Comparison of ENCODE assay signal across 14 cellular contexts in genomic region chr12:96242597-96242996, GRCh38. TPM values are rescaled to one million over a fixed set of nuclear protein-coding genes. Genes with fewer than 3 reads are reported as not detected.
A peak's percentile ranks its signal among the peaks of the same experiment; 100 is the strongest.
DNase-seq lines count a peak whose midpoint lies in the region; ATAC-seq, FAIRE-seq and TF ChIP-seq lines count a peak whose summit lies in the region.
"Had no signal": no experiment of that assay in that cellular context is flagged by ENCODE, and none has a peak within 500 bp of the region (broad histone marks: within the 10 kb centered on the region; RNA-seq: fewer than 3 reads in every experiment).

No MANE protein-coding gene starts in this region.

- no peak for TF ChIP-seq CTCF in MCF 10A (IDR thresholded peaks at IDR 0.05; ENCODE audit: unreplicated experiment)
- no peak for TF ChIP-seq CTCF in mammary epithelial cell (conservative IDR thresholded peaks at IDR 0.05 in 1 of 2, IDR thresholded peaks at IDR 0.05 in 1 of 2; ENCODE audit: extremely low read depth in 1 of 2, insufficient read depth in 1 of 2, low read depth in 1 of 2, low read length in 2 of 2)
- TF ChIP-seq CTCF in bronchial epithelial cell (IDR thresholded peaks at IDR 0.05; ENCODE audit: insufficient read depth, low read length, severe bottlenecking), result no peak
- TF ChIP-seq CTCF in mucosa of descending colon (IDR thresholded peaks at IDR 0.05), result no peak
- no peak for TF ChIP-seq CTCF in tibial nerve (IDR thresholded peaks at IDR 0.05)
- TF ChIP-seq CTCF in body of pancreas (IDR thresholded peaks at IDR 0.05), result no peak

- CTCF ChIA-PET in MCF 10A (lab: Yijun Ruan, JAX) (interaction anchor here (1.4 kb wide), 1 partner anchor 29 kb away, joined by 4 read pairs; no protein-coding TSS in a partner anchor), mammary epithelial cell (lab: Charles Lee; ENCODE audit: low non-redundant PET) (no interaction called here)

- H3K27me3 Mint-ChIP-seq in MCF 10A (ENCODE audit: insufficient read depth, unreplicated experiment), result no peaks in the 10 kb centered on the region
- H3K27me3 Mint-ChIP-seq: T-cell had no signal

- H2AFZ ChIP-seq in mammary epithelial cell (ENCODE audit: low read depth, low read length), result no peak overlapping the region

- BruUV-seq in MCF 10A (replicated peaks; lab: Mats Ljungman, UMichigan) (no TSS peak), mammary epithelial cell (replicated peaks; lab: Mats Ljungman, UMichigan) (no TSS peak)

- H3K4me3 Mint-ChIP-seq in MCF 10A (ENCODE audit: unreplicated experiment), result no peak overlapping the region
- H3K4me3 Mint-ChIP-seq: nephron progenitor cell had no signal

- H3K4me1 Mint-ChIP-seq in MCF 10A (ENCODE audit: insufficient read depth, unreplicated experiment), result peaks cover 22% of the 10 kb centered on the region

- peak overlapping the region; percentile 84 for H3K27ac Mint-ChIP-seq in MCF 10A (ENCODE audit: low read depth, unreplicated experiment)
- H3K27ac Mint-ChIP-seq: nephron progenitor cell had no signal

- FAIRE-seq in bronchial epithelial cell (lab: Jason Lieb, UNC), result peak; percentile 23
- FAIRE-seq: GM19239 had no signal

- H3K36me3 Mint-ChIP-seq in MCF 10A (ENCODE audit: insufficient read depth, unreplicated experiment), result peaks cover 47% of the 10 kb centered on the region

- H3K36me3 ChIP-seq in mammary epithelial cell (ENCODE audit: insufficient read depth, low read length) (peaks cover 29% of the 10 kb centered on the region), bronchial epithelial cell (ENCODE audit: control insufficient read depth, insufficient read depth, low read length) (peaks cover 10% of the 10 kb centered on the region), mucosa of descending colon (ENCODE audit: low read depth) (no peaks in the 10 kb centered on the region), tibial nerve (peaks cover 0 to 14% (median 7%) of the 10 kb centered on the region in 3 donors), body of pancreas (replicated peaks in 1 of 2; ENCODE audit: insufficient read depth in 1 of 2, low read depth in 2 of 2) (peaks cover 0 to 8% of the 10 kb centered on the region in 2 donors)

- H3K27ac ChIP-seq in mammary epithelial cell (ENCODE audit: insufficient read depth, low read depth, low read length) (no peak overlapping the region), tibial nerve (peak overlapping the region in 3 of 4 donors; percentile 10 to 71 (median 52)), body of pancreas (no peak overlapping the region)

- TF ChIP-seq POLR2A in tibial nerve (IDR thresholded peaks at IDR 0.05), result no peak
- TF ChIP-seq POLR2A in body of pancreas (IDR thresholded peaks at IDR 0.05), result no peak

- in situ Hi-C loops in mammary epithelial cell (cut with MboI; ENCODE audit: low sequenced_read_pairs in 2 of 2), result no loop called here

- POLR2A ChIA-PET in MCF 10A (lab: Yijun Ruan, JAX), result interaction anchor here (0.6 to 1.5 kb wide), 2 partner anchors 23 to 30 kb away, joined by 3 to 6 read pairs; no protein-coding TSS in a partner anchor

- H3K79me2 ChIP-seq in mammary epithelial cell (ENCODE audit: insufficient read depth, low read length), result peaks cover 94% of the 10 kb centered on the region

- H3K9me3 ChIP-seq in mammary epithelial cell (replicated peaks; ENCODE audit: insufficient read depth, low read length) (no peaks in the 10 kb centered on the region), mucosa of descending colon (no peaks in the 10 kb centered on the region), tibial nerve (no peaks in the 10 kb centered on the region), body of pancreas (no peaks in the 10 kb centered on the region)

- no peak for TF ChIP-seq EP300 in tibial nerve (IDR thresholded peaks at IDR 0.05)

- H3K27me3 ChIP-seq in mammary epithelial cell (ENCODE audit: insufficient read depth, low read length) (no peaks in the 10 kb centered on the region), bronchial epithelial cell (ENCODE audit: control insufficient read depth, insufficient read depth, low read length) (no peaks in the 10 kb centered on the region), tibial nerve (no peaks in the 10 kb centered on the region), body of pancreas (no peaks in the 10 kb centered on the region)

- H3K9ac ChIP-seq in mammary epithelial cell (ENCODE audit: insufficient read depth, low read length), result no peak overlapping the region

- H3K4me1 ChIP-seq in mammary epithelial cell (ENCODE audit: insufficient read depth, low read length), result peaks cover 14% of the 10 kb centered on the region
- H3K4me1 ChIP-seq in mucosa of descending colon (ENCODE audit: low read depth), result peaks cover 6% of the 10 kb centered on the region
- peaks cover 0 to 37% (median 6%) of the 10 kb centered on the region in 4 donors for H3K4me1 ChIP-seq in tibial nerve
- peaks cover under 1% of the 10 kb centered on the region for H3K4me1 ChIP-seq in body of pancreas

- H3K9me3 Mint-ChIP-seq in MCF 10A (ENCODE audit: unreplicated experiment), result no peaks in the 10 kb centered on the region
- H3K9me3 Mint-ChIP-seq: nephron progenitor cell, T-cell had no signal

- 97% methylated on average over 10 of the region's 12 CpGs for WGBS in mammary epithelial cell (ENCODE audit: low coverage, missing lambda C conversion rate)
- 68 to 69% methylated on average over 12 of the region's 12 CpGs for WGBS in tibial nerve, 2 donors
- WGBS in body of pancreas, 2 donors, result 69 to 70% methylated on average over 12 of the region's 12 CpGs

- H4K20me1 ChIP-seq in mammary epithelial cell (ENCODE audit: insufficient read depth, low read length), result no peaks in the 10 kb centered on the region

- intact Hi-C loops in MCF 10A (cut with micrococcal nuclease), result no loop called here
- intact Hi-C loops in mammary epithelial cell (cut with micrococcal nuclease), result no loop called here
- intact Hi-C loops in mucosa of descending colon (cut with DNase I, micrococcal nuclease), result no loop called here
- intact Hi-C loops in body of pancreas (cut with DNase I), result no loop called here

- no peak for DNase-seq in MCF 10A (ENCODE audit: unreplicated experiment)
- no peak for DNase-seq in mammary epithelial cell
- no peak for DNase-seq in bronchial epithelial cell (ENCODE audit: low read depth)
- DNase-seq in mucosa of descending colon, result no peak
- DNase-seq in tibial nerve (ENCODE audit: low spot score in 2 of 2), result no peak
- DNase-seq in stimulated activated CD8-positive, alpha-beta memory T cell treated with anti-CD3 and anti-CD28 coated beads, Interleukin-4, amount 100 ng/mL, for 48 hours, result no peak
- DNase-seq in body of pancreas, result no peak
- DNase-seq in Ammon's horn (ENCODE audit: low spot score), result no peak
- DNase-seq: AML-193; NCI-H82; nephron progenitor cell; stimulated activated CD4-positive, alpha-beta T cell treated with anti-CD3 and anti-CD28 coated beads, Interleukin-4, amount 100 ng/mL, for 1 hour had no signal

- dilution Hi-C loops in mammary epithelial cell (cut with HindIII; ENCODE audit: low sequenced_read_pairs), result loop anchor here (25.0 kb wide), 1 partner anchor 270 kb away; no protein-coding TSS in a partner anchor

- ATAC-seq in mucosa of descending colon, result peak; percentile 13
- ATAC-seq in body of pancreas, result no peak

- no peak overlapping the region for H3K4me3 ChIP-seq in mammary epithelial cell (replicated peaks in 1 of 3; ENCODE audit: insufficient read depth in 1 of 3, low read depth in 2 of 3, low read length in 3 of 3)
- H3K4me3 ChIP-seq in bronchial epithelial cell (ENCODE audit: low read depth, low read length), result no peak overlapping the region
- H3K4me3 ChIP-seq in mucosa of descending colon, result no peak overlapping the region
- H3K4me3 ChIP-seq in tibial nerve, result no peak overlapping the region
- H3K4me3 ChIP-seq in body of pancreas, result no peak overlapping the region

- H3K4me2 ChIP-seq in mammary epithelial cell (ENCODE audit: insufficient read depth, low read depth, low read length), result no peak overlapping the region

RNA-seq across cellular contexts. Expression of gene ELK3, which starts 48.4 kb away (rescaled TPM):
- 50.1 and 53.2 TPM in 2 replicates for total RNA-seq in MCF 10A (2022)
- 10 to 100 TPM; 12.8 to 95.1 TPM for total RNA-seq in mammary epithelial cell
- 47.2 TPM for polyA plus RNA-seq in mammary epithelial cell
- polyA minus RNA-seq in mammary epithelial cell, result 30.7 TPM
- 4.2 and 5.3 TPM in 2 replicates for total RNA-seq in bronchial epithelial cell
- 10 to 100 TPM in 2 of 3 donors, 1 to 10 TPM in 1; 7.6 to 17.2 (median 12.0) TPM for total RNA-seq in mucosa of descending colon
- 10 to 100 TPM in 3 of 4 donors, 1 to 10 TPM in 1; 9.4 to 28.6 (median 17.7) TPM for total RNA-seq in tibial nerve
- total RNA-seq in body of pancreas, result 1 to 10 TPM; 4.9 to 8.0 TPM

Comparison
In these comparisons a context has a peak if more than half of its experiments do, and no peak if none do; other contexts are left out.
1. H3K27ac ChIP-seq: peak in tibial nerve (3 of 4); none in mammary epithelial cell (single experiment) and body of pancreas (0 of 4).